Comparison of ENCODE assay signal across 11 cellular contexts in genomic region chr11:58616594-58616993, GRCh38. TPM values are rescaled to one million over a fixed set of nuclear protein-coding genes. Genes with fewer than 3 reads are reported as not detected.
DNase-seq lines count a peak whose midpoint lies in the region; ATAC-seq, FAIRE-seq and TF ChIP-seq lines count a peak whose summit lies in the region.
"Had no signal": no experiment of that assay in that cellular context is flagged by ENCODE, and none has a peak within 500 bp of the region (broad histone marks: within the 10 kb centered on the region; RNA-seq: fewer than 3 reads in every experiment).

No MANE protein-coding gene starts in this region.

- peak; percentile 41 for FAIRE-seq in islet of Langerhans (lab: Jason Lieb, UNC)

- no peak overlapping the region for H3K4me3 ChIP-seq in astrocyte of the spinal cord (ENCODE audit: low read depth, low read length)
- H3K4me3 ChIP-seq: cardiac muscle cell had no signal

- ATAC-seq in GM19351 (IDR thresholded peaks at IDR 0.05; ENCODE audit: unreplicated experiment): no peak
- no peak for ATAC-seq in GM21423 (IDR thresholded peaks at IDR 0.05; ENCODE audit: unreplicated experiment)

- TF ChIP-seq CTCF in astrocyte of the spinal cord (IDR thresholded peaks at IDR 0.05; ENCODE audit: low read depth, low read length): no peak

- DNase-seq in A172 (ENCODE audit: low spot score) (peak; percentile 72), H4 (ENCODE audit: low spot score) (peak; percentile 88), astrocyte of the spinal cord (ENCODE audit: low read depth, low spot score) (peak; percentile 92), NCI-H187 treated with DMSO at 0.1 percent for 48 hours (lab: John Stamatoyannopoulos, UW) (no peak), T1000 (lab: John Stamatoyannopoulos, UW) (no peak)
- DNase-seq: NCI-H1092, RPMI8226 had no signal

- in situ Hi-C loops in astrocyte of the spinal cord (cut with HindIII; ENCODE audit: low sequenced_read_pairs): no loop called here

RNA-seq across cellular contexts. Expression of gene CNTF, which starts 5.9 kb away (rescaled TPM):
- 0.07 and 0.41 TPM in 2 replicates for total RNA-seq in A172 (2014; rRNA removed; shearing (Covaris generic))
- total RNA-seq in H4 (2014; rRNA removed; shearing (Covaris generic)): 0.60 and 0.72 TPM in 2 replicates

RNA-seq across cellular contexts. Expression of gene ZFP91, which starts 37.7 kb away (rescaled TPM):
- total RNA-seq in A172 (2014; rRNA removed; shearing (Covaris generic)): 49.2 and 60.5 TPM in 2 replicates
- total RNA-seq in H4 (2014; rRNA removed; shearing (Covaris generic)): 45.8 and 49.2 TPM in 2 replicates

RNA-seq across cellular contexts. Expression of gene LPXN, which starts 40.9 kb away (rescaled TPM):
- total RNA-seq in A172 (2014; rRNA removed; shearing (Covaris generic)): 0.84 and 1.8 TPM in 2 replicates
- 5.5 and 10.7 TPM in 2 replicates for total RNA-seq in H4 (2014; rRNA removed; shearing (Covaris generic))

Comparison
In these comparisons a context has a peak if more than half of its experiments do, and no peak if none do; other contexts are left out.
1. DNase-seq: peak in A172 (single experiment), H4 (single experiment) and astrocyte of the spinal cord (single experiment); none in NCI-H187 treated with DMSO at 0.1 percent for 48 hours (single experiment) and T1000 (single experiment).